In the genomic region with DNA sequence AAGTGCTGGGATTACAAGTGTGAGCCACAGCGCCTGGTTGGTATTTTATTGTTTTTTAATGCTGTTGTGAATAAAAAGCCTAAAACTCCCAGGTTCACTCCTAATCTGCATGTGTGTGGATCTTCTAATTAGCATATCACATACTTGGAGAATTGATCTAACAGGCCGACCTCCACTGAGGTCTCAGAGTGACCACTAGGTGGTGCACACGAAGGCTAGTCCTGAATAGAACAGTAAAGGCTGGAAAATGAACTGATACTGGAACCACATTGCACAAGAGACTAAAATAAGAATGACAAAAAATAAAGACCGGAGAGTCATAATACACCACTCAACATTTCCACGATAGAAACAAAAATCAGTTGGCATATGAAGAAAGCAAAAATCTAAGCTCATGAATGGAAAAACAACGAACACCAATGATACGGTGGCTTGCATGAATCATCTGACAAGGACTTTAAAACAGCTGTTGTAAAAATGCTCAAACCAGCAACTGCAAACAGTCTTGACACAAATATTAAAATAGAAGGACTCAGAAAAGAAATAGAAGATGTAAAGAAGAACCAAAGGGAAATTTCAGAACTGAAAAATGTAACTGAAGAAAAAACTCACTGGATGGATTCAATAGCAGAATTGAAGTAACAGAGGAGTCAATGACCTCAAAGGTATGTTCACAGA, we compare ENCODE assay signal across 8 cellular contexts. TPM values are rescaled to one million over a fixed set of nuclear protein-coding genes. Genes with fewer than 3 reads are reported as not detected.
A peak's percentile ranks its signal among the peaks of the same experiment; 100 is the strongest.
DNase-seq lines count a peak whose midpoint lies in the region; ATAC-seq and TF ChIP-seq lines count a peak whose summit lies in the region.

No MANE protein-coding gene starts in this region.

- peaks cover 9% of the 10 kb centered on the region for H3K27me3 Mint-ChIP-seq in osteocyte (ENCODE audit: unreplicated experiment)

- no peak for ATAC-seq in GM21619 (IDR thresholded peaks at IDR 0.05; ENCODE audit: unreplicated experiment)
- ATAC-seq in GM18517 (IDR thresholded peaks at IDR 0.05; ENCODE audit: unreplicated experiment) = no peak

- DNase-seq in ACHN (peak; percentile 52), RPMI8226 (peak; percentile 76), dermis blood vessel endothelial cell (peak; percentile 78), osteocyte (ENCODE audit: extremely low spot score, unreplicated experiment) (no peak), hippocampal formation (lab: John Stamatoyannopoulos, UW) (no peak)

- H3K27ac Mint-ChIP-seq in osteocyte (ENCODE audit: unreplicated experiment) = no peak overlapping the region

- peaks cover 8% of the 10 kb centered on the region for H3K4me1 Mint-ChIP-seq in osteocyte (ENCODE audit: unreplicated experiment)

- no peak overlapping the region for H3K4me3 Mint-ChIP-seq in osteocyte (ENCODE audit: unreplicated experiment)

- in situ Hi-C loops in ACHN (cut with HindIII; ENCODE audit: low pct_ligation_motif_present, low pct_unique_long_range_greater_than_20kb, low sequenced_read_pairs) = no loop called here

- peaks cover 2% of the 10 kb centered on the region for H3K36me3 Mint-ChIP-seq in osteocyte (ENCODE audit: unreplicated experiment)

- peaks cover 4% of the 10 kb centered on the region for H3K9me3 Mint-ChIP-seq in osteocyte (ENCODE audit: unreplicated experiment)

- TF ChIP-seq CTCF in GM12873 (IDR thresholded peaks at IDR 0.05; ENCODE audit: insufficient read depth, low read depth, low read length, missing control alignments) (peak; percentile 66), osteocyte (IDR thresholded peaks at IDR 0.05) (peak; percentile 59)

RNA-seq across cellular contexts. Expression of a gene that starts 19.2 kb away (rescaled TPM):
- 463 and 464 TPM in 2 replicates for total RNA-seq in dermis blood vessel endothelial cell
- 18.6 TPM in 2 replicates for total RNA-seq in osteocyte

RNA-seq across cellular contexts. Expression of a gene that starts 32.8 kb away (rescaled TPM):
- total RNA-seq in dermis blood vessel endothelial cell (0.05 and 0.17 TPM in 2 replicates), osteocyte (not detected in 2 replicates)

Comparison
In these comparisons a context has a peak if more than half of its experiments do, and no peak if none do; other contexts are left out.
1. DNase-seq: peak in ACHN (single experiment), RPMI8226 (single experiment) and dermis blood vessel endothelial cell (single experiment); none in osteocyte (single experiment) and hippocampal formation (0 of 2).
2. RNA of a gene that starts 19.2 kb away (total RNA-seq): 463 to 464 TPM in dermis blood vessel endothelial cell; 18.6 TPM in osteocyte; every median in the first group is over 10 times any median in the second.